ENCODE assay signal across 1 cellular context in the genomic region with DNA sequence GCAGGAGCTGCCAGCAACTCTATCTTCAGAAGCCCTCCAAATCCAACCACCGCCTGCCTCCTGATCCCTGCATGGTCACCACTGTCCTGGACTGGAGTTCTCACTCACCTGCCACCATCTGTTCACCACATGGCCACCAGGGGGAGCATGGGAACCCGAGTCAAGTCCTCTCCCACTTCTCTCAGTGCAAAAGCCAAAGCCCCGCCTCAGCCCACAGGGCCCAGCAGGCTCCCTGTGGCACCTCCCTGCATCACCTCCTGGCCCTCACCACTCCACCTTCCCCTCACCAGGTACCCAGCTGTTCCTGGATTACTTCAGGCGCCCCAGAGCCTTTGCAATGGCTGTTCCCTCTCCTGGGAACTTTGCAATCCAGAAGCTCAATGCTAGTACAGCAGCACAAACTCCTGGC.
A peak's percentile ranks its signal among the peaks of the same experiment; 100 is the strongest.
TF ChIP-seq lines count a peak whose summit lies in the region.

No MANE protein-coding gene starts in this region.

TF ChIP-seq in endothelial cell of umbilical vein, 7 proteins besides CTCF, POLR2A, EP300 and RAD21:
- TF ChIP-seq POLR2AphosphoS5 (IDR thresholded peaks at IDR 0.05; ENCODE audit: insufficient read depth, low read depth, low read length) (no peak), MYC (IDR thresholded peaks at IDR 0.05; ENCODE audit: low read depth, low read length) (no peak), GATA2 (IDR thresholded peaks at IDR 0.05; ENCODE audit: insufficient read depth, insufficient read length, low read depth, low read length) (no peak)
- TF ChIP-seq, protein P1, sequence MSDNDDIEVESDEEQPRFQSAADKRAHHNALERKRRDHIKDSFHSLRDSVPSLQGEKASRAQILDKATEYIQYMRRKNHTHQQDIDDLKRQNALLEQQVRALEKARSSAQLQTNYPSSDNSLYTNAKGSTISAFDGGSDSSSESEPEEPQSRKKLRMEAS (IDR thresholded peaks at IDR 0.05; ENCODE audit: insufficient read depth, insufficient read length) = peak; percentile 29
